In genomic region chr17:39664581-39665561, GRCh38 we compare ENCODE assay signal across 12 cellular contexts. TPM values are rescaled to one million over a fixed set of nuclear protein-coding genes. Genes with fewer than 3 reads are reported as not detected.
DNase-seq lines count a peak whose midpoint lies in the region; ATAC-seq and TF ChIP-seq lines count a peak whose summit lies in the region.
"Had no signal": no experiment of that assay in that cellular context is flagged by ENCODE, and none has a peak within 500 bp of the region (broad histone marks: within the 10 kb centered on the region; RNA-seq: fewer than 3 reads in every experiment).

Gene TCAP, plus strand, starts transcription at chr17:39665349. Its CDS starts 11 bp downstream, at chr17:39665360.

- no peak within 1 kb of the TSS for H3K27ac Mint-ChIP-seq in Caco-2 (ENCODE audit: unreplicated experiment)
- H3K27ac Mint-ChIP-seq in activated naive CD4-positive, alpha-beta T cell treated with anti-CD3 and anti-CD28 coated beads, Interleukin-2, amount 50 U/mL, for 72 hours, result no peak within 1 kb of the TSS

- H3K4me1 Mint-ChIP-seq in Caco-2 (ENCODE audit: low read depth, unreplicated experiment), result peaks cover 6% of the 10 kb centered on the region

- H3K4me3 ChIP-seq in Caco-2 (ENCODE audit: low read depth, low read length) (no peak within 1 kb of the TSS), Panc1 (ENCODE audit: low read depth in 2 of 2, low read length in 2 of 2) (no peak within 1 kb of the TSS), psoas muscle (peak within 1 kb of the TSS; percentile 79)
- H3K4me3 ChIP-seq: colonic mucosa had no signal

- H3K27me3 Mint-ChIP-seq in Caco-2 (ENCODE audit: insufficient read depth, unreplicated experiment), result peaks cover 4% of the 10 kb centered on the region

- BruUV-seq in Caco-2 (replicated peaks; lab: Mats Ljungman, UMichigan) (no TSS peak), Panc1 (replicated peaks; lab: Mats Ljungman, UMichigan) (no TSS peak)

- intact Hi-C loops in Caco-2 (cut with micrococcal nuclease; ENCODE audit: unreplicated experiment) (no loop called here), Panc1 (cut with micrococcal nuclease; ENCODE audit: unreplicated experiment) (no loop called here), left ventricle myocardium superior (cut with micrococcal nuclease) (no loop called here), psoas muscle (cut with DNase I) (no loop called here)

- in situ Hi-C loops in Panc1 (cut with HindIII; ENCODE audit: low pct_unique_long_range_greater_than_20kb, low sequenced_read_pairs), result no loop called here

- peak within 1 kb of the TSS; percentile 28 for H3K4me3 Mint-ChIP-seq in Caco-2 (ENCODE audit: unreplicated experiment)

- peaks cover 10% of the 10 kb centered on the region for H3K36me3 Mint-ChIP-seq in Caco-2 (ENCODE audit: insufficient read depth, unreplicated experiment)
- no peaks in the 10 kb centered on the region for H3K36me3 Mint-ChIP-seq in activated naive CD4-positive, alpha-beta T cell treated with anti-CD3 and anti-CD28 coated beads, Interleukin-2, amount 50 U/mL, for 72 hours

- POLR2A ChIA-PET in Caco-2 (lab: Charles Lee), result no interaction called here
- POLR2A ChIA-PET in Panc1 (lab: Charles Lee), result no interaction called here

- DNase-seq in Caco-2, result no peak
- no peak for DNase-seq in Panc1 (ENCODE audit: low read depth, low spot score)
- DNase-seq in left ventricle myocardium superior, result peak; percentile 82
- DNase-seq in psoas muscle, result peak in 1 of 2 donors; percentile 86
- no peak for DNase-seq in DMS 273 (lab: John Stamatoyannopoulos, UW; ENCODE audit: unreplicated experiment)
- no peak for DNase-seq in NCI-H2171 treated with DMSO at 0.1 percent for 48 hours (lab: John Stamatoyannopoulos, UW)
- DNase-seq in NCI-H2107 (lab: John Stamatoyannopoulos, UW), result no peak
- no peak for DNase-seq in activated naive CD4-positive, alpha-beta T cell treated with anti-CD3 and anti-CD28 coated beads, Interleukin-2, amount 50 U/mL, for 72 hours (ENCODE audit: low spot score in 2 of 2)
- DNase-seq: activated CD4-positive, alpha-beta T cell treated with anti-CD3 and anti-CD28 coated beads for 1 hour; activated gamma-delta T cell treated with Interleukin-2 at 50 U/mL for 16 hours; colonic mucosa had no signal

- CTCF ChIA-PET in Caco-2 (lab: Charles Lee), result interaction anchor here (2.0 to 2.5 kb wide), 2 partner anchors 11 to 43 kb away, joined by 7 to 12 read pairs; no protein-coding TSS in a partner anchor
- CTCF ChIA-PET in Panc1 (lab: Charles Lee), result interaction anchor here (1.4 kb wide), 1 partner anchor 31 kb away, joined by 4 read pairs; no protein-coding TSS in a partner anchor

- H3K36me3 ChIP-seq in Caco-2 (ENCODE audit: control insufficient read depth, insufficient read depth, low read length) (no peaks in the 10 kb centered on the region; the same call in 1 of the 2 replicates), Panc1 (ENCODE audit: control insufficient read depth, insufficient read depth, low read length) (no peaks in the 10 kb centered on the region), psoas muscle (ENCODE audit: insufficient read depth in 1 of 2, low read depth in 1 of 2) (no peaks in the 10 kb centered on the region)

- peaks cover 7% of the 10 kb centered on the region; the same call in 1 of the 2 replicates for H3K4me1 ChIP-seq in Caco-2
- H3K4me1 ChIP-seq in Panc1 (ENCODE audit: control insufficient read depth, insufficient read depth, low read length), result peaks cover 46% of the 10 kb centered on the region
- H3K4me1 ChIP-seq in psoas muscle, result peaks cover 60% of the 10 kb centered on the region

- peak within 1 kb of the TSS; percentile 59 for H3K27ac ChIP-seq in Panc1 (ENCODE audit: low read length)
- peak within 1 kb of the TSS; percentile 96 for H3K27ac ChIP-seq in psoas muscle

- no peaks in the 10 kb centered on the region for H3K9me3 ChIP-seq in Caco-2
- no peaks in the 10 kb centered on the region for H3K9me3 ChIP-seq in Panc1 (ENCODE audit: control insufficient read depth, insufficient read depth, low read depth, low read length)
- H3K9me3 ChIP-seq in psoas muscle, result no peaks in the 10 kb centered on the region
- H3K9me3 ChIP-seq: colonic mucosa had no signal

- TF ChIP-seq CTCF in Caco-2 (IDR thresholded peaks at IDR 0.05; ENCODE audit: insufficient read depth in 1 of 2, low read depth in 1 of 2, low read length in 1 of 2, severe bottlenecking in 1 of 2, unreplicated experiment in 1 of 2) (no peak), Panc1 (IDR thresholded peaks at IDR 0.05) (no peak), psoas muscle (IDR thresholded peaks at IDR 0.05) (no peak)

- ATAC-seq in Panc1 (no peak), left ventricle myocardium superior (peak; percentile 58), psoas muscle (peak; percentile 37 to 64 (median 59))
- no peak for ATAC-seq in activated naive CD4-positive, alpha-beta T cell treated with anti-CD3 and anti-CD28 coated beads, Interleukin-2, amount 50 U/mL, for 72 hours

- H3K27me3 ChIP-seq in Caco-2 (replicated peaks; ENCODE audit: control insufficient read depth, insufficient read depth, low read length), result no peaks in the 10 kb centered on the region
- H3K27me3 ChIP-seq in Panc1 (ENCODE audit: control insufficient read depth, insufficient read depth, low read length), result no peaks in the 10 kb centered on the region
- H3K27me3 ChIP-seq in psoas muscle (ENCODE audit: insufficient read depth in 3 of 3, low read length in 2 of 3), result no peaks in the 10 kb centered on the region

- 13 to 36% (median 16%) methylated on average over 14 to 15 of the region's 15 CpGs for WGBS in psoas muscle, 3 donors

- no peaks in the 10 kb centered on the region for H3K9me3 Mint-ChIP-seq in Caco-2 (ENCODE audit: unreplicated experiment)
- H3K9me3 Mint-ChIP-seq in activated naive CD4-positive, alpha-beta T cell treated with anti-CD3 and anti-CD28 coated beads, Interleukin-2, amount 50 U/mL, for 72 hours, result no peaks in the 10 kb centered on the region

RNA-seq across cellular contexts. Expression of gene TCAP, which starts in this region (rescaled TPM):
- total RNA-seq in Caco-2 (2022) (1.6 TPM in 2 replicates), Panc1 (2021; ENCODE audit: unreplicated experiment) (1.6 TPM), left ventricle myocardium superior (4,965 TPM), psoas muscle (1,000 to 10,000 TPM; 3,389 to 5,818 (median 3,842) TPM)
- 3.1 TPM for polyA plus RNA-seq in Panc1 (2012; ENCODE audit: insufficient read length)
- 1,000 to 10,000 TPM; 2,116 to 7,047 (median 2,671) TPM for polyA plus RNA-seq in psoas muscle
- 1 to 10 TPM; 2.3 to 3.0 TPM for total RNA-seq in activated naive CD4-positive, alpha-beta T cell treated with anti-CD3 and anti-CD28 coated beads, Interleukin-2, amount 50 U/mL, for 72 hours
- total RNA-seq: fibroblast of villous mesenchyme had no signal

Comparison
In these comparisons a context has a peak if more than half of its experiments do, and no peak if none do; other contexts are left out.
1. RNA of gene TCAP (total RNA-seq): 4,965 TPM in left ventricle myocardium superior (single experiment) and 3,389 to 5,818 TPM in psoas muscle; 2.3 to 3.0 TPM in activated naive CD4-positive, alpha-beta T cell treated with anti-CD3 and anti-CD28 coated beads, Interleukin-2, amount 50 U/mL, for 72 hours, 1.6 TPM in Panc1 (single experiment) and 1.6 TPM in Caco-2; every median in the first group is over 100 times any median in the second.
2. ATAC-seq: peak in left ventricle myocardium superior (single experiment) and psoas muscle (4 of 4); none in Panc1 (single experiment) and activated naive CD4-positive, alpha-beta T cell treated with anti-CD3 and anti-CD28 coated beads, Interleukin-2, amount 50 U/mL, for 72 hours (0 of 2).